In genomic region chr13:98300956-98301641, GRCh38 we compare ENCODE assay signal across 12 cellular contexts.
DNase-seq lines count a peak whose midpoint lies in the region; ATAC-seq, FAIRE-seq and TF ChIP-seq lines count a peak whose summit lies in the region.
"Had no signal": no experiment of that assay in that cellular context is flagged by ENCODE, and none has a peak within 500 bp of the region (broad histone marks: within the 10 kb centered on the region; RNA-seq: fewer than 3 reads in every experiment).

No MANE protein-coding gene starts in this region.

- intact Hi-C loops in HepG2 (cut with micrococcal nuclease; ENCODE audit: unreplicated experiment) = loop anchor here (1.0 to 2.0 kb wide), 4 partner anchors 8 to 156 kb away; no protein-coding TSS in a partner anchor
- intact Hi-C loops in transverse colon (cut with DNase I; ENCODE audit: low total_unique reads) = no loop called here
- intact Hi-C loops in activated CD8-positive, alpha-beta T cell treated with anti-CD3 and anti-CD28 coated beads for 36 hours (cut with micrococcal nuclease) = no loop called here

- H3K9me3 Mint-ChIP-seq in brain = peaks cover 4 to 10% (median 5%) of the 10 kb centered on the region in 5 experiments
- no peaks in the 10 kb centered on the region for H3K9me3 Mint-ChIP-seq in activated CD8-positive, alpha-beta T cell treated with anti-CD3 and anti-CD28 coated beads for 36 hours
- H3K9me3 Mint-ChIP-seq: T-cell had no signal

- TF ChIP-seq EP300 in HepG2 (IDR thresholded peaks at IDR 0.05; ENCODE audit: low read depth in 2 of 2, low read length in 2 of 2) (peak in 1 of 2 experiments; percentile 52; a peak in 2 of 4 replicates), HepG2 (CRISPR knock-in tag; IDR thresholded peaks at IDR 0.05; ENCODE audit: borderline replicate concordance) (peak; percentile 43; the same call in 1 of the 2 replicates), transverse colon (IDR thresholded peaks at IDR 0.05; ENCODE audit: low read depth) (no peak)

- H3K4me1 ChIP-seq in HepG2 (ENCODE audit: insufficient read depth, low read length) (peaks cover 97% of the 10 kb centered on the region), transverse colon (peaks cover 24 to 39% (median 34%) of the 10 kb centered on the region in 4 donors)

- no TSS peak for BruUV-seq in HepG2 (replicated peaks; lab: Mats Ljungman, UMichigan)

- no peak for TF ChIP-seq RAD21 in HepG2 (CRISPR knock-in tag; IDR thresholded peaks at IDR 0.05)

- no peak overlapping the region for H3K4me3 Mint-ChIP-seq in brain
- H3K4me3 Mint-ChIP-seq in activated CD8-positive, alpha-beta T cell treated with anti-CD3 and anti-CD28 coated beads for 36 hours = no peak overlapping the region
- H3K4me3 Mint-ChIP-seq: T-cell had no signal

- CTCF ChIA-PET in HepG2 (lab: Yijun Ruan, JAX; ENCODE audit: low intra/inter-chr PET ratio, low total read pairs) = no interaction called here
- CTCF ChIA-PET in activated CD8-positive, alpha-beta T cell treated with anti-CD3 and anti-CD28 coated beads for 36 hours (lab: Charles Lee) = interaction anchor here (0.9 kb wide), 1 partner anchor 20 kb away, joined by 3 read pairs; no protein-coding TSS in a partner anchor

- peak; percentile 79 for FAIRE-seq in HepG2 (lab: Jason Lieb, UNC)

- ATAC-seq in HepG2 = peak; percentile 90
- no peak for ATAC-seq in activated CD8-positive, alpha-beta T cell treated with anti-CD3 and anti-CD28 coated beads for 36 hours
- ATAC-seq: T-cell had no signal

- peak overlapping the region in 3 of 5 experiments; percentile 3 to 85 (median 59) for H3K27ac Mint-ChIP-seq in brain
- no peak overlapping the region for H3K27ac Mint-ChIP-seq in activated CD8-positive, alpha-beta T cell treated with anti-CD3 and anti-CD28 coated beads for 36 hours
- H3K27ac Mint-ChIP-seq: T-cell had no signal

- H3K9me3 ChIP-seq in HepG2 (ENCODE audit: low read length) (no peaks in the 10 kb centered on the region), transverse colon (no peaks in the 10 kb centered on the region)

- peak overlapping the region; percentile 20 for H3K9ac ChIP-seq in HepG2 (ENCODE audit: insufficient read depth, low read depth, low read length)

- 11% methylated on average over 7 of the region's 7 CpGs for WGBS in HepG2 (ENCODE audit: low lambda C conversion rate)
- WGBS in transverse colon (ENCODE audit: low coverage in 1 of 2), 2 donors = 3 to 46% methylated on average over 3 to 7 of the region's 7 CpGs

- in situ Hi-C loops in HepG2 (cut with HindIII; ENCODE audit: extremely low pct_ligation_motif_present, low pct_unique_long_range_greater_than_20kb) (no loop called here), transverse colon (cut with MboI; ENCODE audit: low pct_ligation_motif_present in 1 of 4, low pct_unique_long_range_greater_than_20kb in 1 of 4, low sequenced_read_pairs in 3 of 4) (no loop called here), G401 (cut with HindIII; ENCODE audit: low sequenced_read_pairs) (no loop called here)

- H3K79me2 ChIP-seq in HepG2 (ENCODE audit: insufficient read depth, low read length) = peaks cover 98% of the 10 kb centered on the region

- H3K27ac ChIP-seq in HepG2 (ENCODE audit: extremely low read length, insufficient read depth, low read length) (peak overlapping the region; percentile 80), transverse colon (peak overlapping the region; percentile 51 to 72 (median 60))
- H3K27ac ChIP-seq: 22Rv1 had no signal

- peak overlapping the region; percentile 70 for H3K4me2 ChIP-seq in HepG2 (ENCODE audit: low read depth, low read length)

- H3K4me3 ChIP-seq in HepG2 (replicated peaks in 1 of 3; ENCODE audit: insufficient read depth in 1 of 3, low read depth in 2 of 3, low read length in 3 of 3) (peak overlapping the region in 1 of 3 experiments; percentile 30; a peak in 1 of 6 replicates), transverse colon (no peak overlapping the region)

- TF ChIP-seq POLR2A in HepG2 (IDR thresholded peaks at IDR 0.05; ENCODE audit: insufficient read depth in 1 of 2, low read depth in 2 of 2, low read length in 2 of 2) (no peak), transverse colon (IDR thresholded peaks at IDR 0.05) (no peak)

- peaks cover 14% of the 10 kb centered on the region; the same call in 1 of the 2 replicates for H4K20me1 ChIP-seq in HepG2 (ENCODE audit: insufficient read depth, low read length)

- no peaks in the 10 kb centered on the region for H3K27me3 Mint-ChIP-seq in brain
- H3K27me3 Mint-ChIP-seq in activated CD8-positive, alpha-beta T cell treated with anti-CD3 and anti-CD28 coated beads for 36 hours = no peaks in the 10 kb centered on the region

- DNase-seq in DMS79 treated with DMSO at 0.1 percent for 48 hours (lab: John Stamatoyannopoulos, UW) = peak; percentile 35
- DNase-seq in DMS79 (lab: John Stamatoyannopoulos, UW) = no peak
- peak; percentile 96 for DNase-seq in HepG2 (ENCODE audit: low spot score)
- no peak for DNase-seq in transverse colon
- no peak for DNase-seq in G401 (ENCODE audit: low spot score)
- no peak for DNase-seq in activated CD8-positive, alpha-beta T cell treated with anti-CD3 and anti-CD28 coated beads for 36 hours
- no peak for DNase-seq in NCI-H226
- DNase-seq: dermis blood vessel endothelial cell, NCI-H1694, T-cell had no signal

- no peak overlapping the region for H2AFZ ChIP-seq in HepG2 (ENCODE audit: low read length)

- H3K36me3 ChIP-seq in HepG2 (replicated peaks in 1 of 2; ENCODE audit: control insufficient read depth in 1 of 2, insufficient read depth in 2 of 2, low read length in 2 of 2) = peaks cover 2 to 12% of the 10 kb centered on the region in 2 experiments; a peak in 4 of 5 replicates
- H3K36me3 ChIP-seq in transverse colon = no peaks in the 10 kb centered on the region

- H3K4me1 Mint-ChIP-seq in brain = peaks cover 72% of the 10 kb centered on the region
- H3K4me1 Mint-ChIP-seq in activated CD8-positive, alpha-beta T cell treated with anti-CD3 and anti-CD28 coated beads for 36 hours (ENCODE audit: low read depth) = no peaks in the 10 kb centered on the region
- H3K4me1 Mint-ChIP-seq: T-cell had no signal

- H3K36me3 Mint-ChIP-seq in brain = peaks cover 12% of the 10 kb centered on the region
- no peaks in the 10 kb centered on the region for H3K36me3 Mint-ChIP-seq in activated CD8-positive, alpha-beta T cell treated with anti-CD3 and anti-CD28 coated beads for 36 hours (ENCODE audit: low read depth)
- H3K36me3 Mint-ChIP-seq: T-cell had no signal

- no peak for TF ChIP-seq CTCF in brain (conservative IDR thresholded peaks at IDR 0.05)
- TF ChIP-seq CTCF in HepG2 (CRISPR knock-in tag; IDR thresholded peaks at IDR 0.05) = peak; percentile 66
- TF ChIP-seq CTCF in transverse colon (IDR thresholded peaks at IDR 0.05) = no peak
- TF ChIP-seq CTCF in activated CD8-positive, alpha-beta T cell treated with anti-CD3 and anti-CD28 coated beads for 36 hours (IDR thresholded peaks at IDR 0.05) = no peak

- POLR2A ChIA-PET in HepG2 (lab: Yijun Ruan, JAX) = interaction anchor here (0.6 to 2.2 kb wide), 10 partner anchors 9 to 159 kb away, joined by 3 to 21 read pairs (median 6); no protein-coding TSS in a partner anchor
- POLR2A ChIA-PET in activated CD8-positive, alpha-beta T cell treated with anti-CD3 and anti-CD28 coated beads for 36 hours (lab: Charles Lee) = no interaction called here

- H3K27me3 ChIP-seq in HepG2 (ENCODE audit: control insufficient read depth in 1 of 2, insufficient read depth in 2 of 2, low read length in 2 of 2) (no peaks in the 10 kb centered on the region), transverse colon (no peaks in the 10 kb centered on the region)

TF ChIP-seq in HepG2, 621 proteins besides CTCF, POLR2A, EP300 and RAD21 (continues in another document):
- 0 out of 2 replicates have a peak, but pooled peaks have one; percentile 42 for TF ChIP-seq ATF1 (CRISPR knock-in tag; IDR thresholded peaks at IDR 0.05)
- TF ChIP-seq ZSCAN5A (CRISPR knock-in tag; IDR thresholded peaks at IDR 0.05; ENCODE audit: borderline replicate concordance) = peak; percentile 64; the same call in 1 of the 2 replicates
- 0 out of 2 replicates have a peak, but pooled peaks have one; percentile 23 for TF ChIP-seq ZBTB20 (CRISPR knock-in tag; IDR thresholded peaks at IDR 0.05; ENCODE audit: borderline replicate concordance, low read depth)
- TF ChIP-seq ETV5 (CRISPR knock-in tag; IDR thresholded peaks at IDR 0.05; ENCODE audit: borderline replicate concordance) = peak; percentile 28; the same call in 1 of the 2 replicates
- 0 out of 2 replicates have a peak, but pooled peaks have one; percentile 22 for TF ChIP-seq CBFB (CRISPR knock-in tag; IDR thresholded peaks at IDR 0.05)
- peak; percentile 87 for TF ChIP-seq GATAD2A (CRISPR knock-in tag; IDR thresholded peaks at IDR 0.05)
- TF ChIP-seq ZNF230 (CRISPR knock-in tag; IDR thresholded peaks at IDR 0.05) = 0 out of 2 replicates have a peak, but pooled peaks have one; percentile 18
- TF ChIP-seq ZNF501 (CRISPR knock-in tag; IDR thresholded peaks at IDR 0.05) = no peak
- 0 out of 2 replicates have a peak, but pooled peaks have one; percentile 19 for TF ChIP-seq NR2F2 (IDR thresholded peaks at IDR 0.05; ENCODE audit: borderline replicate concordance, low read depth)
- TF ChIP-seq LCORL (IDR thresholded peaks at IDR 0.05) = no peak
- TF ChIP-seq LCORL (CRISPR knock-in tag; IDR thresholded peaks at IDR 0.05) = no peak; the same call in none of the 2 replicates
- no peak for TF ChIP-seq REL (CRISPR knock-in tag; conservative IDR thresholded peaks at IDR 0.05)
- 0 out of 2 replicates have a peak, but pooled peaks have one; percentile 66 for TF ChIP-seq SP140L (CRISPR knock-in tag; IDR thresholded peaks at IDR 0.05; ENCODE audit: borderline replicate concordance)
- no peak for TF ChIP-seq CBX2 (IDR thresholded peaks at IDR 0.05; ENCODE audit: low read depth, low read length)
- no peak for TF ChIP-seq CBX2 (CRISPR knock-in tag; IDR thresholded peaks at IDR 0.05; ENCODE audit: low read depth)
- TF ChIP-seq ZMYM4 (CRISPR knock-in tag; IDR thresholded peaks at IDR 0.05) = peak; percentile 63
- TF ChIP-seq NFIC (IDR thresholded peaks at IDR 0.05; ENCODE audit: low read length) = 0 out of 2 replicates have a peak, but pooled peaks have one; percentile 5
- TF ChIP-seq ZNF761 (CRISPR knock-in tag; conservative IDR thresholded peaks at IDR 0.05) = 0 out of 2 replicates have a peak, but pooled peaks have one; percentile 29
- peak; percentile 94; the same call in 1 of the 2 replicates for TF ChIP-seq ZNF382 (CRISPR knock-in tag; IDR thresholded peaks at IDR 0.05; ENCODE audit: borderline replicate concordance)

Comparison
In these comparisons a context has a peak if more than half of its experiments do, and no peak if none do; other contexts are left out.
1. DNase-seq: peak in DMS79 treated with DMSO at 0.1 percent for 48 hours (single experiment) and HepG2 (single experiment); none in DMS79 (single experiment), transverse colon (single experiment), G401 (single experiment), activated CD8-positive, alpha-beta T cell treated with anti-CD3 and anti-CD28 coated beads for 36 hours (single experiment) and NCI-H226 (single experiment).